In the genomic region with DNA sequence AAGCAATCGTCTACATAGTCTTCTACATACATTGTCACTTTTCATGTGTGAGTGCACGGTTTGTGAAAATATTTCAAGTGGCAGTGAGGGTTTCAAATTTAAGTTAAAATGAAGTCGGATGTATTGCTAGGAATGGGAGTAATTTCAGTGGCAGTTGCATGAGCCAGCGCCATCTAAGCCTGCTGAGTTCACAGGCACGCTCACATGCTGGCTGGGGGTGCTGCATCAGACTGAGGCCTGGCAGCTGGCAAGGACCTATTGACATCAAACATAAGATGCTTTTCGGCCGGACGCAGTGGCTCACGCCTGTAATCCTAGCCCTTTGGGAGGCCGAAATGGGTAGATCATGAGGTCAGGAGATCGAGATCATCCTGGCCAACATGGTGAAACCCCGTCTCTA, we compare ENCODE assay signal across 1 cellular context.
TF ChIP-seq lines count a peak whose summit lies in the region.

No MANE protein-coding gene starts in this region.

TF ChIP-seq in SK-N-SH treated with all-trans-retinoic acid at 6 μM for 48 hours, 23 proteins besides CTCF, POLR2A, EP300 and RAD21 (continued from another document):
- TF ChIP-seq, protein P1, sequence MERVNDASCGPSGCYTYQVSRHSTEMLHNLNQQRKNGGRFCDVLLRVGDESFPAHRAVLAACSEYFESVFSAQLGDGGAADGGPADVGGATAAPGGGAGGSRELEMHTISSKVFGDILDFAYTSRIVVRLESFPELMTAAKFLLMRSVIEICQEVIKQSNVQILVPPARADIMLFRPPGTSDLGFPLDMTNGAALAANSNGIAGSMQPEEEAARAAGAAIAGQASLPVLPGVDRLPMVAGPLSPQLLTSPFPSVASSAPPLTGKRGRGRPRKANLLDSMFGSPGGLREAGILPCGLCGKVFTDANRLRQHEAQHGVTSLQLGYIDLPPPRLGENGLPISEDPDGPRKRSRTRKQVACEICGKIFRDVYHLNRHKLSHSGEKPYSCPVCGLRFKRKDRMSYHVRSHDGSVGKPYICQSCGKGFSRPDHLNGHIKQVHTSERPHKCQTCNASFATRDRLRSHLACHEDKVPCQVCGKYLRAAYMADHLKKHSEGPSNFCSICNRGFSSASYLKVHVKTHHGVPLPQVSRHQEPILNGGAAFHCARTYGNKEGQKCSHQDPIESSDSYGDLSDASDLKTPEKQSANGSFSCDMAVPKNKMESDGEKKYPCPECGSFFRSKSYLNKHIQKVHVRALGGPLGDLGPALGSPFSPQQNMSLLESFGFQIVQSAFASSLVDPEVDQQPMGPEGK (CRISPR knock-in tag; IDR thresholded peaks at IDR 0.05; ENCODE audit: borderline replicate concordance): no peak
- TF ChIP-seq, protein P2, sequence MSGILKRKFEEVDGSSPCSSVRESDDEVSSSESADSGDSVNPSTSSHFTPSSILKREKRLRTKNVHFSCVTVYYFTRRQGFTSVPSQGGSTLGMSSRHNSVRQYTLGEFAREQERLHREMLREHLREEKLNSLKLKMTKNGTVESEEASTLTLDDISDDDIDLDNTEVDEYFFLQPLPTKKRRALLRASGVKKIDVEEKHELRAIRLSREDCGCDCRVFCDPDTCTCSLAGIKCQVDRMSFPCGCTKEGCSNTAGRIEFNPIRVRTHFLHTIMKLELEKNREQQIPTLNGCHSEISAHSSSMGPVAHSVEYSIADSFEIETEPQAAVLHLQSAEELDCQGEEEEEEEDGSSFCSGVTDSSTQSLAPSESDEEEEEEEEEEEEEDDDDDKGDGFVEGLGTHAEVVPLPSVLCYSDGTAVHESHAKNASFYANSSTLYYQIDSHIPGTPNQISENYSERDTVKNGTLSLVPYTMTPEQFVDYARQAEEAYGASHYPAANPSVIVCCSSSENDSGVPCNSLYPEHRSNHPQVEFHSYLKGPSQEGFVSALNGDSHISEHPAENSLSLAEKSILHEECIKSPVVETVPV (CRISPR knock-in tag; IDR thresholded peaks at IDR 0.05): no peak
- TF ChIP-seq ZNF8 (CRISPR knock-in tag; IDR thresholded peaks at IDR 0.05) (no peak), GLIS3 (CRISPR knock-in tag; IDR thresholded peaks at IDR 0.05) (no peak), ZFP3 (CRISPR knock-in tag; IDR thresholded peaks at IDR 0.05) (no peak), ZFP30 (CRISPR knock-in tag; IDR thresholded peaks at IDR 0.05) (no peak), TCF4 (CRISPR knock-in tag; IDR thresholded peaks at IDR 0.05; ENCODE audit: borderline replicate concordance) (no peak)
